25 cellular contexts compared by ENCODE assay signal in the genomic region with DNA sequence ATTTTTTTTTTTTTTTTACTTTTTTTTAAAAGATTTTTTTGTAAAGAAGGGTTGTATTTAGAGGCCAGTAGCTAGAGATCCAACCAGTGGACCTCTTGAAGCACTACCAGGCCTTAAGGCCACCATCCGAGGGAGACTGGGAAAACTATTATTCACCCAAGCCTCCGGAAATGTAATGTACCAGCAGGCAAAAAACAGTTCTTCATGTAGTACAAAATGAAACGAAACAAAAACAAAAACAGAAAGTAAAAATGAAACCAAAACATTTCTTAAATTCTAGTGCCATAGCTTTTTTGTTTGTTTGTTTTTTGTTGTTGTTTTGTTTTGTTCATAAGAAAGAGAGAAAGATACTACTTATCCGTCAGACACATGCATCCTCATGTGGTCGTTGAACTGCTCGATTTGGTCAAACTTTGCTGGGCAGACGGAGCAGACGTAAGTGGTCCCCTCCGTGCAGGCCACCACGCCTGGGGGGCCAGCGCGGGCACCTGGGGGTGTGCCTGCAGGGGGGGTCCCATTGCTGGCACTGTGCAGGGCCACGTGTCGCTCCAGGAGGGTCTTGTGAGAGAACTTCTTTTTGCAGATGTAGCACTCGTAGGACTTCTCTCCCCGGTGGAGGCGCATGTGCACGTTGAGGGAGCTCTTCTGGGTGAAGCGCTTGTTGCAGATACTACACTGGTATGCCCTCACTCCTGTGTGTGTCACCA. TPM values are rescaled to one million over a fixed set of nuclear protein-coding genes. Genes with fewer than 3 reads are reported as not detected.
DNase-seq lines count a peak whose midpoint lies in the region; ATAC-seq, FAIRE-seq and TF ChIP-seq lines count a peak whose summit lies in the region.
"Had no signal": no experiment of that assay in that cellular context is flagged by ENCODE, and none has a peak within 500 bp of the region (broad histone marks: within the 10 kb centered on the region; RNA-seq: fewer than 3 reads in every experiment).

No MANE protein-coding gene starts in this region.

- no peaks in the 10 kb centered on the region for H3K9me3 ChIP-seq in MM.1S (replicated peaks; ENCODE audit: insufficient read depth, low read length)
- H3K9me3 ChIP-seq: adrenal gland had no signal

- FAIRE-seq in GM12892 (lab: Jason Lieb, UNC), result no peak
- FAIRE-seq: bronchial epithelial cell had no signal

- H3F3A ChIP-seq in MM.1S (ENCODE audit: insufficient read depth, low read length), result no peaks in the 10 kb centered on the region

- H3K4me1 Mint-ChIP-seq in activated T-cell treated with anti-CD3 and anti-CD28 coated beads, Interleukin-2, amount 50 U/mL, for 72 hours (ENCODE audit: low read depth), result peaks cover 58% of the 10 kb centered on the region

- H4K20me1 ChIP-seq in MM.1S (ENCODE audit: insufficient read depth, low read length), result no peaks in the 10 kb centered on the region

- peaks cover 5 to 8% of the 10 kb centered on the region in 2 donors for H3K36me3 Mint-ChIP-seq in activated T-cell treated with anti-CD3 and anti-CD28 coated beads, Interleukin-2, amount 50 U/mL, for 72 hours (ENCODE audit: insufficient read depth in 2 of 2)

- peak in 1 of 2 donors; percentile 44 for ATAC-seq in activated T-cell treated with anti-CD3 and anti-CD28 coated beads, Interleukin-2, amount 50 U/mL, for 72 hours (replicated peaks in 1 of 2)

- DNase-seq in activated T-cell treated with anti-CD3 and anti-CD28 coated beads, Interleukin-2, amount 50 U/mL, for 72 hours, result no peak
- DNase-seq in activated T-cell treated with anti-CD3 and anti-CD28 coated beads, Interleukin-2, amount 50 U/mL, for 48 hours, result no peak
- DNase-seq in MM.1S (peak; percentile 39), caudate nucleus (lab: John Stamatoyannopoulos, UW) (no peak), GM12892 (ENCODE audit: insufficient read length) (no peak), NOMO-1 treated with DMSO at 0.1 percent for 48 hours (lab: John Stamatoyannopoulos, UW; ENCODE audit: unreplicated experiment) (no peak), erythroblast (lab: John Stamatoyannopoulos, UW) (no peak)
- DNase-seq: ACHN; activated CD8-positive, alpha-beta memory T cell treated with anti-CD3 and anti-CD28 coated beads for 24 hours; adrenal gland; C1 segment of cervical spinal cord; DMS 273 treated with DMSO at 0.1 percent for 48 hours; foreskin melanocyte; GDM1; hypothalamus; NCI-H1436; NCI-H524 treated with DMSO at 0.1 percent for 48 hours; retina; SHP77 had no signal

- no peaks in the 10 kb centered on the region for H3K9me3 Mint-ChIP-seq in activated T-cell treated with anti-CD3 and anti-CD28 coated beads, Interleukin-2, amount 50 U/mL, for 72 hours
- H3K9me3 Mint-ChIP-seq: activated T-helper 2 cell treated with anti-CD3 and anti-CD28 coated beads, Interferon-gamma antibody, Interleukin-2, Interleukin-4, amounts not matched to agents 10 μg/mL and 5 μg/mL and 100 μg/mL, durations not matched to agents 14 hours and 24 hours and 36 hours; dendritic cell treated with granulocyte-macrophage colony-stimulating factor and Interleukin-4, amounts not matched to agents 40 ng/mL and 50 ng/mL, for 4 days had no signal

- TF ChIP-seq POLR2A in GM12892 (IDR thresholded peaks at IDR 0.05; ENCODE audit: low read depth, low read length), result no peak
- no peak for TF ChIP-seq POLR2A in erythroblast (IDR thresholded peaks at IDR 0.05; ENCODE audit: low read length)

- peak overlapping the region in 1 of 2 donors; percentile 76 for H3K4me3 Mint-ChIP-seq in activated T-cell treated with anti-CD3 and anti-CD28 coated beads, Interleukin-2, amount 50 U/mL, for 72 hours
- H3K4me3 Mint-ChIP-seq: dendritic cell treated with granulocyte-macrophage colony-stimulating factor and Interleukin-4, amounts not matched to agents 40 ng/mL and 50 ng/mL, for 4 days had no signal

- TF ChIP-seq CTCF in MM.1S (IDR thresholded peaks at IDR 0.05; ENCODE audit: low read length), result no peak

- no peaks in the 10 kb centered on the region for H3K27me3 Mint-ChIP-seq in activated T-cell treated with anti-CD3 and anti-CD28 coated beads, Interleukin-2, amount 50 U/mL, for 72 hours (ENCODE audit: low read depth)
- H3K27me3 Mint-ChIP-seq: dendritic cell treated with granulocyte-macrophage colony-stimulating factor and Interleukin-4, amounts not matched to agents 40 ng/mL and 50 ng/mL, for 4 days had no signal

- H3K4me3 ChIP-seq in MM.1S (ENCODE audit: low read length) (no peak overlapping the region), skin epidermis (no peak overlapping the region)
- H3K4me3 ChIP-seq: adrenal gland had no signal

- H3K79me2 ChIP-seq in MM.1S (ENCODE audit: low read length), result no peaks in the 10 kb centered on the region

- H3K27me3 ChIP-seq in MM.1S (replicated peaks; ENCODE audit: insufficient read depth, low read length), result no peaks in the 10 kb centered on the region
- H3K27me3 ChIP-seq: adrenal gland had no signal

- H3K27ac Mint-ChIP-seq in activated T-cell treated with anti-CD3 and anti-CD28 coated beads, Interleukin-2, amount 50 U/mL, for 72 hours, result peak overlapping the region; percentile 91
- H3K27ac Mint-ChIP-seq: dendritic cell treated with granulocyte-macrophage colony-stimulating factor and Interleukin-4, amounts not matched to agents 40 ng/mL and 50 ng/mL, for 4 days had no signal

- H3K9ac ChIP-seq in MM.1S (ENCODE audit: low read length), result no peak overlapping the region

- H3K36me3 ChIP-seq in MM.1S (replicated peaks; ENCODE audit: insufficient read depth, low read length), result no peaks in the 10 kb centered on the region

- H3K9me2 ChIP-seq in MM.1S (replicated peaks; ENCODE audit: insufficient read depth, low read length), result no peaks in the 10 kb centered on the region

- H3K4me1 ChIP-seq in MM.1S (ENCODE audit: low read length), result peaks cover 8% of the 10 kb centered on the region; the same call in 1 of the 2 replicates

- H3K27ac ChIP-seq in MM.1S (ENCODE audit: low read length) (no peak overlapping the region), caudate nucleus (ENCODE audit: low read depth, low read length) (peak overlapping the region; percentile 31), skin epidermis (peak overlapping the region in 11 of 21 experiments; percentile 7 to 83 (median 34))

- no peak overlapping the region for H2AFZ ChIP-seq in MM.1S (ENCODE audit: low read length)

- H3K4me2 ChIP-seq in MM.1S (ENCODE audit: low read depth, low read length), result peak overlapping the region; percentile 48; the same call in 1 of the 2 replicates

RNA-seq across cellular contexts. Expression of a gene that starts 45.0 kb away (rescaled TPM):
- total RNA-seq in activated T-cell treated with anti-CD3 and anti-CD28 coated beads, Interleukin-2, amount 50 U/mL, for 72 hours, result 10 to 100 TPM; 77.2 to 80.2 TPM
- polyA plus RNA-seq in GM12892 (2012; ENCODE audit: missing spikeins), result 10.9 TPM
- total RNA-seq: bronchial epithelial cell, epithelial cell of proximal tubule, kidney epithelial cell had no signal
